In the genomic region with DNA sequence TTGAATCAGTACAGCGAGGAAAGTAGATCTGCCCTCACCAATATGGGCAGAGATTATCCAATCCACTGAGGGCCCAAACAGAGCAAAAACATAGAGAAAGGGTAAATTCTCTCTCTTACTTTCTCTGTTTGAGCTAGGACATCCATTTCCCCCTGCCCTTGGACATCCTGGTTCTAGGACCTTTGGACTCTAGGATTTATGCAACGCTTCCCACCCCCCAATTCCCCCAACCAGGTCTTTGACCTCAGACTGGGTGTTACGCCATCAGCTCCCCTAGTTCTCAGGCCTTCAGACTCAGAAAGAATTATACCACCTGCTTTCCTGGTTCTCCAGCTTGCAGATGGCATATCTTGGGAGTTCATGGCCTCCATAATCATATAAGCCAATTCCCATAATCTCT, we compare ENCODE assay signal across 38 cellular contexts. TPM values are rescaled to one million over a fixed set of nuclear protein-coding genes. Genes with fewer than 3 reads are reported as not detected.
"Had no signal": no experiment of that assay in that cellular context is flagged by ENCODE, and none has a peak within 500 bp of the region (broad histone marks: within the 10 kb centered on the region; RNA-seq: fewer than 3 reads in every experiment).

No MANE protein-coding gene starts in this region.

- H3K9me3 ChIP-seq: adrenal gland, body of pancreas, breast epithelium had no signal

- H3K36me3 Mint-ChIP-seq: activated CD4-positive, alpha-beta memory T cell treated with anti-CD3 and anti-CD28 coated beads for 36 hours; activated naive CD4-positive, alpha-beta T cell treated with anti-CD3 and anti-CD28 coated beads, Interleukin-2, amount 50 U/mL, for 72 hours; activated naive CD8-positive, alpha-beta T cell treated with anti-CD3 and anti-CD28 coated beads for 36 hours had no signal

- ATAC-seq: activated CD8-positive, alpha-beta T cell treated with anti-CD3 and anti-CD28 coated beads for 36 hours; activated naive CD4-positive, alpha-beta T cell treated with anti-CD3 and anti-CD28 coated beads, Interleukin-2, amount 50 U/mL, for 72 hours; activated T-cell treated with anti-CD3 and anti-CD28 coated beads, Interleukin-2, amount 50 U/mL, for 4 hours; activated T-cell treated with anti-CD3 and anti-CD28 coated beads, Interleukin-2, amount 50 U/mL, for 72 hours; activated T-helper 17 cell treated with anti-CD3 and anti-CD28 coated beads, Interleukin-2, amount 50 U/mL, for 72 hours; body of pancreas had no signal

- H3K27ac Mint-ChIP-seq: activated B cell treated with CpG ODN at 0.5 μM for 24 hours; activated CD4-positive, alpha-beta memory T cell treated with anti-CD3 and anti-CD28 coated beads for 36 hours; activated CD4-positive, alpha-beta T cell treated with anti-CD3 and anti-CD28 coated beads, Interleukin-2, amount 10 ng/mL, durations not matched to agents 24 days and 14 days; activated CD8-positive, alpha-beta T cell treated with anti-CD3 and anti-CD28 coated beads for 36 hours; activated naive CD4-positive, alpha-beta T cell treated with anti-CD3 and anti-CD28 coated beads for 36 hours; activated naive CD4-positive, alpha-beta T cell treated with anti-CD3 and anti-CD28 coated beads, Interleukin-2, amount 50 U/mL, for 72 hours; activated naive CD8-positive, alpha-beta T cell treated with anti-CD3 and anti-CD28 coated beads for 36 hours; activated T-cell treated with anti-CD3 and anti-CD28 coated beads, Interleukin-2, amount 50 U/mL, for 72 hours; activated T-helper 1 cell treated with anti-CD3 and anti-CD28 coated beads, Interleukin-12 subunit alpha, Interleukin-12 subunit beta, Interleukin-2, Interleukin-4 antibody, amounts not matched to agents 30 ng/mL and 10 ng/mL and 1 ng/mL, durations not matched to agents 14 hours and 24 hours and 36 hours; activated T-helper 17 cell treated with anti-CD3 and anti-CD28 coated beads, Interleukin-2, amount 50 U/mL, for 72 hours; T-helper 1 cell treated with Interleukin-12 subunit alpha and Interleukin-12 subunit beta and Interleukin-4 antibody, amounts not matched to agents 30 μg/mL and 1 μg/mL, for 36 hours; T-helper 2 cell treated with Interferon-gamma antibody and Interleukin-4, amounts not matched to agents 5 μg/mL and 100 μg/mL, for 36 hours had no signal

- DNase-seq: activated B cell treated with CpG ODN at 0.5 μM for 24 hours; activated CD4-positive, alpha-beta memory T cell treated with anti-CD3 and anti-CD28 coated beads for 36 hours; activated CD4-positive, alpha-beta T cell treated with anti-CD3 and anti-CD28 coated beads for 4 hours; activated CD4-positive, alpha-beta T cell treated with anti-CD3 and anti-CD28 coated beads, Interleukin-2, amount 10 ng/mL, durations not matched to agents 24 days and 14 days; activated CD4-positive, alpha-beta T cell treated with anti-CD3 and anti-CD28 coated beads, Interleukin-2, amount 50 U/mL, for 1 hour; activated CD4-positive, alpha-beta T cell treated with anti-CD3 and anti-CD28 coated beads, Interleukin-2, amount 50 U/mL, for 4 hours; activated CD4-positive, CD25-positive, alpha-beta regulatory T cell treated with anti-CD3 and anti-CD28 coated beads, Interleukin-2, amount 50 U/mL, for 72 hours; activated CD8-positive, alpha-beta memory T cell treated with anti-CD3 and anti-CD28 coated beads, Interleukin-2, amount 50 U/mL, for 4 hours; activated CD8-positive, alpha-beta T cell treated with anti-CD3 and anti-CD28 coated beads for 36 hours; activated effector memory CD4-positive, alpha-beta T cell treated with anti-CD3 and anti-CD28 coated beads, Interleukin-2, amount 50 U/mL, for 16 hours; activated gamma-delta T cell treated with Interleukin-2 at 50 U/mL for 16 hours; activated naive CD4-positive, alpha-beta T cell; activated naive CD4-positive, alpha-beta T cell treated with anti-CD3 and anti-CD28 coated beads for 36 hours; activated naive CD4-positive, alpha-beta T cell treated with anti-CD3 and anti-CD28 coated beads, Interleukin-2, amount 50 U/mL, for 16 hours; activated naive CD8-positive, alpha-beta T cell treated with anti-CD3 and anti-CD28 coated beads for 36 hours; activated T-cell treated with anti-CD3 and anti-CD28 coated beads for 4 hours; activated T-cell treated with anti-CD3 and anti-CD28 coated beads, Interleukin-2, amount 50 U/mL, for 1 hour; activated T-cell treated with anti-CD3 and anti-CD28 coated beads, Interleukin-2, amount 50 U/mL, for 4 hours; activated T-cell treated with anti-CD3 and anti-CD28 coated beads, Interleukin-2, amount 50 U/mL, for 72 hours; adrenal gland; amniotic stem cell; aorta; body of pancreas; brain microvascular endothelial cell; central memory CD4-positive, alpha-beta T cell; T-helper 1 cell; T-helper 2 cell; T-helper 9 cell had no signal

- H3K4me1 Mint-ChIP-seq: activated B cell treated with CpG ODN at 0.5 μM for 24 hours; activated CD4-positive, alpha-beta T cell treated with anti-CD3 and anti-CD28 coated beads, Interleukin-2, amount 10 ng/mL, durations not matched to agents 24 days and 14 days; activated naive CD8-positive, alpha-beta T cell treated with anti-CD3 and anti-CD28 coated beads for 36 hours; activated T-helper 17 cell treated with anti-CD3 and anti-CD28 coated beads, Interleukin-2, amount 50 U/mL, for 72 hours had no signal

- H3K9me3 Mint-ChIP-seq: activated CD4-positive, alpha-beta T cell treated with anti-CD3 and anti-CD28 coated beads, Interleukin-2, amount 10 ng/mL, durations not matched to agents 24 days and 14 days; activated CD8-positive, alpha-beta T cell treated with anti-CD3 and anti-CD28 coated beads for 36 hours; activated naive CD4-positive, alpha-beta T cell treated with anti-CD3 and anti-CD28 coated beads for 36 hours; activated naive CD4-positive, alpha-beta T cell treated with anti-CD3 and anti-CD28 coated beads, Interleukin-2, amount 50 U/mL, for 72 hours; activated naive CD8-positive, alpha-beta T cell treated with anti-CD3 and anti-CD28 coated beads for 36 hours; activated T-cell treated with anti-CD3 and anti-CD28 coated beads, Interleukin-2, amount 50 U/mL, for 4 hours; activated T-helper 1 cell treated with anti-CD3 and anti-CD28 coated beads, Interleukin-12 subunit alpha, Interleukin-12 subunit beta, Interleukin-2, Interleukin-4 antibody, amounts not matched to agents 30 ng/mL and 10 ng/mL and 1 ng/mL, durations not matched to agents 14 hours and 24 hours and 36 hours; activated T-helper 17 cell treated with anti-CD3 and anti-CD28 coated beads, Interleukin-2, amount 50 U/mL, for 72 hours; T-helper 2 cell treated with Interferon-gamma antibody and Interleukin-4, amounts not matched to agents 5 μg/mL and 100 μg/mL, for 36 hours had no signal

- H3K27ac ChIP-seq: adrenal gland, body of pancreas, brain microvascular endothelial cell, breast epithelium, VCaP had no signal

- H3K4me1 ChIP-seq: adrenal gland, body of pancreas, breast epithelium had no signal

- H3K27me3 ChIP-seq: adrenal gland, body of pancreas, brain microvascular endothelial cell, breast epithelium had no signal

- H3K4me3 ChIP-seq: adrenal gland, body of pancreas, breast epithelium had no signal

- H3K4me3 Mint-ChIP-seq: activated B cell treated with CpG ODN at 0.5 μM for 24 hours; activated CD4-positive, alpha-beta memory T cell treated with anti-CD3 and anti-CD28 coated beads for 36 hours; activated CD4-positive, alpha-beta T cell treated with anti-CD3 and anti-CD28 coated beads, Interleukin-2, amount 10 ng/mL, durations not matched to agents 24 days and 14 days; activated CD8-positive, alpha-beta T cell treated with anti-CD3 and anti-CD28 coated beads for 36 hours; activated naive CD4-positive, alpha-beta T cell treated with anti-CD3 and anti-CD28 coated beads for 36 hours; activated naive CD8-positive, alpha-beta T cell treated with anti-CD3 and anti-CD28 coated beads for 36 hours; activated T-cell treated with anti-CD3 and anti-CD28 coated beads, Interleukin-2, amount 50 U/mL, for 4 hours; activated T-cell treated with anti-CD3 and anti-CD28 coated beads, Interleukin-2, amount 50 U/mL, for 72 hours; activated T-helper 1 cell treated with anti-CD3 and anti-CD28 coated beads, Interleukin-12 subunit alpha, Interleukin-12 subunit beta, Interleukin-2, Interleukin-4 antibody, amounts not matched to agents 30 ng/mL and 10 ng/mL and 1 ng/mL, durations not matched to agents 14 hours and 24 hours and 36 hours; activated T-helper 17 cell treated with anti-CD3 and anti-CD28 coated beads, Interleukin-2, amount 50 U/mL, for 72 hours; T-helper 1 cell treated with Interleukin-12 subunit alpha and Interleukin-12 subunit beta and Interleukin-4 antibody, amounts not matched to agents 30 μg/mL and 1 μg/mL, for 36 hours; T-helper 2 cell treated with Interferon-gamma antibody and Interleukin-4, amounts not matched to agents 5 μg/mL and 100 μg/mL, for 36 hours had no signal

- H3K36me3 ChIP-seq: adrenal gland, brain microvascular endothelial cell, breast epithelium had no signal

- H3K27me3 Mint-ChIP-seq: activated CD4-positive, alpha-beta T cell treated with anti-CD3 and anti-CD28 coated beads, Interleukin-2, amount 10 ng/mL, durations not matched to agents 24 days and 14 days; activated naive CD8-positive, alpha-beta T cell treated with anti-CD3 and anti-CD28 coated beads for 36 hours; activated T-helper 17 cell treated with anti-CD3 and anti-CD28 coated beads, Interleukin-2, amount 50 U/mL, for 72 hours had no signal

RNA-seq across cellular contexts. Expression of gene B3GAT2, which starts 10.2 kb away (rescaled TPM):
- total RNA-seq: activated B cell treated with CpG ODN at 0.5 μM for 24 hours; activated CD8-positive, alpha-beta memory T cell treated with anti-CD3 and anti-CD28 coated beads for 36 hours; activated naive CD4-positive, alpha-beta T cell treated with anti-CD3 and anti-CD28 coated beads for 36 hours; activated naive CD4-positive, alpha-beta T cell treated with anti-CD3 and anti-CD28 coated beads, Interleukin-2, amount 50 U/mL, for 72 hours; activated T-cell treated with anti-CD3 and anti-CD28 coated beads, Interleukin-2, amount 50 U/mL, for 72 hours; activated T-helper 1 cell treated with anti-CD3 and anti-CD28 coated beads, Interleukin-12 subunit alpha, Interleukin-12 subunit beta, Interleukin-2, Interleukin-4 antibody, amounts not matched to agents 30 ng/mL and 10 ng/mL and 1 ng/mL, durations not matched to agents 14 hours and 24 hours and 36 hours; activated T-helper 17 cell treated with anti-CD3 and anti-CD28 coated beads, Interleukin-2, amount 50 U/mL, for 72 hours; aorta; astrocyte; body of pancreas; cardiac septum had no signal
